ENCODE assay signal across 13 cellular contexts in genomic region chr13:80359459-80360297, GRCh38. TPM values are rescaled to one million over a fixed set of nuclear protein-coding genes. Genes with fewer than 3 reads are reported as not detected.
A peak's percentile ranks its signal among the peaks of the same experiment; 100 is the strongest.
DNase-seq lines count a peak whose midpoint lies in the region; ATAC-seq, FAIRE-seq and TF ChIP-seq lines count a peak whose summit lies in the region.
"Had no signal": no experiment of that assay in that cellular context is flagged by ENCODE, and none has a peak within 500 bp of the region (broad histone marks: within the 10 kb centered on the region; RNA-seq: fewer than 3 reads in every experiment).

No MANE protein-coding gene starts in this region.

- H2AFZ ChIP-seq in H9 (ENCODE audit: low read length), result no peak overlapping the region
- H2AFZ ChIP-seq in H1 (ENCODE audit: low read length), result no peak overlapping the region

- no peak for TF ChIP-seq CTCF in H9 (conservative IDR thresholded peaks at IDR 0.05)
- TF ChIP-seq CTCF in H1 (IDR thresholded peaks at IDR 0.05; ENCODE audit: control extremely low read depth in 1 of 3, insufficient read depth in 1 of 3, low read depth in 1 of 3, low read length in 3 of 3), result no peak
- no peak for TF ChIP-seq CTCF in GM13977 (IDR thresholded peaks at IDR 0.05; ENCODE audit: extremely low read depth, insufficient read depth, missing control alignments)

- H3K23me2 ChIP-seq in H9 (ENCODE audit: insufficient read length, low read depth, low read length, poor library complexity, severe bottlenecking), result peaks cover 2% of the 10 kb centered on the region
- H3K23me2 ChIP-seq in H1 (ENCODE audit: low read depth, low read length), result peaks cover 2% of the 10 kb centered on the region; the same call in 1 of the 2 replicates

- no peak for TF ChIP-seq EP300 in H1 (IDR thresholded peaks at IDR 0.05; ENCODE audit: borderline replicate concordance in 1 of 2, low read depth in 2 of 2, low read length in 2 of 2)

- H3K27me3 Mint-ChIP-seq in H9 (ENCODE audit: low read depth), result no peaks in the 10 kb centered on the region

- DNase-seq in H9 (peak; percentile 80), NCI-H2227 treated with DMSO at 0.1 percent for 48 hours (lab: John Stamatoyannopoulos, UW) (peak; percentile 78), H1 (ENCODE audit: low read depth in 1 of 2, low spot score in 2 of 2) (peak; percentile 71 to 78), myocyte (ENCODE audit: low read depth) (peak; percentile 48), cerebellar cortex (ENCODE audit: low spot score) (no peak), GM13977 (ENCODE audit: low spot score) (no peak)
- DNase-seq: DMS79; NCI-H187; stimulated activated CD4-positive, alpha-beta T cell treated with anti-CD3 and anti-CD28 coated beads, Interleukin-2, amount 100 ng/mL, for 48 hours had no signal

- H2BK120ac ChIP-seq in H9 (ENCODE audit: low read depth, low read length, poor library complexity, severe bottlenecking), result no peak overlapping the region
- peak overlapping the region; percentile 86 for H2BK120ac ChIP-seq in H1 (replicated peaks; ENCODE audit: low read depth, low read length)

- TF ChIP-seq POLR2A in H1 (IDR thresholded peaks at IDR 0.05; ENCODE audit: control extremely low read depth in 1 of 2, low read depth in 2 of 2, low read length in 2 of 2), result no peak

- WGBS in H9 (ENCODE audit: extremely low coverage, insufficient read length, low lambda C conversion rate), result no CpG with 5 or more reads among the region's 10 CpGs
- 4% methylated on average over 10 of the region's 10 CpGs; no CpG with 5 or more reads in 1 of the 2 experiments for WGBS in H1 (ENCODE audit: extremely low coverage in 1 of 2, insufficient coverage in 1 of 2, insufficient read length in 1 of 2, insufficient replicate concordance in 2 of 2, low coverage in 1 of 2, low lambda C conversion rate in 2 of 2, missing lambda C conversion rate in 1 of 2), 2 experiments

- H3K36me3 Mint-ChIP-seq in H9 (ENCODE audit: insufficient read depth in 1 of 3, low read depth in 3 of 3), result peaks cover 0 to 4% (median 4%) of the 10 kb centered on the region in 3 experiments; a peak in 2 of 7 replicates

- H3K14ac ChIP-seq in H9 (ENCODE audit: insufficient read depth, low read length) (no peak overlapping the region), H1 (ENCODE audit: insufficient read length) (no peak overlapping the region)

- in situ Hi-C loops in GM13977 (cut with MboI; ENCODE audit: low pct_unique_long_range_greater_than_20kb, low sequenced_read_pairs, unreplicated experiment), result loop anchor here (25.0 kb wide), 1 partner anchor 672 kb away; no protein-coding TSS in a partner anchor

- H3K18ac ChIP-seq in H9 (ENCODE audit: insufficient read length, low read depth, low read length) (no peak overlapping the region), H1 (ENCODE audit: extremely low read depth, low read length) (peak overlapping the region; percentile 66; the same call in 1 of the 2 replicates)

- no peak overlapping the region for H2BK12ac ChIP-seq in H9 (ENCODE audit: insufficient read length, low read depth, low read length)
- peak overlapping the region; percentile 82 for H2BK12ac ChIP-seq in H1 (ENCODE audit: low read depth, low read length)

- H3K27ac Mint-ChIP-seq in H9, result peak overlapping the region; percentile 78 to 98 (median 95)

- H3K36me3 ChIP-seq in H1 (ENCODE audit: control insufficient read depth in 2 of 4, insufficient read depth in 4 of 4, low read length in 3 of 4), result no peaks in the 10 kb centered on the region

- H2AK5ac ChIP-seq in H9 (ENCODE audit: insufficient read length, low read length) (no peak overlapping the region), H1 (ENCODE audit: low read depth, low read length) (no peak overlapping the region)

- no peak overlapping the region for H3T11ph ChIP-seq in H9 (ENCODE audit: low read length)

- H4K5ac ChIP-seq in H9 (ENCODE audit: insufficient read length, low read depth, low read length) (no peak overlapping the region), H1 (ENCODE audit: insufficient read length, low read depth, low read length) (no peak overlapping the region)

- H2BK5ac ChIP-seq in H9 (ENCODE audit: insufficient read length, low read length) (no peak overlapping the region), H1 (ENCODE audit: low read depth, low read length) (peak overlapping the region; percentile 79; the same call in 1 of the 2 replicates)

- H2BK15ac ChIP-seq in H9 (ENCODE audit: low read depth, low read length) (0 out of 2 replicates have a peak overlapping the region, but pooled peaks have one; percentile 15), H1 (ENCODE audit: low read length) (no peak overlapping the region)

- H3K79me2 ChIP-seq in H9 (ENCODE audit: insufficient read depth, low read length) (no peaks in the 10 kb centered on the region), H1 (ENCODE audit: control insufficient read depth in 1 of 2, insufficient read depth in 2 of 2, low read length in 2 of 2) (no peaks in the 10 kb centered on the region)

- CTCF ChIA-PET in H1 (lab: Charles Lee; ENCODE audit: partially characterized antibody), result interaction anchor here (0.6 to 5.0 kb wide), 7 partner anchors 9 to 680 kb away, joined by 3 to 61 read pairs (median 6); partner anchors contain the start of gene SPRY2

- H3K4me1 ChIP-seq in H9 (ENCODE audit: insufficient read depth, low read length), result peaks cover 5% of the 10 kb centered on the region; the same call in 1 of the 2 replicates
- peaks cover 0 to 9% (median 5%) of the 10 kb centered on the region in 4 experiments; a peak in 5 of 7 replicates for H3K4me1 ChIP-seq in H1 (replicated peaks in 1 of 4; ENCODE audit: control insufficient read depth in 3 of 4, insufficient read depth in 4 of 4, low read length in 3 of 4)

- H3K4me1 Mint-ChIP-seq in H9, result peaks cover 26 to 29% of the 10 kb centered on the region in 2 experiments

- H3K4me2 ChIP-seq in H9 (ENCODE audit: insufficient read depth, insufficient read length, low read length), result peak overlapping the region; percentile 62
- peak overlapping the region; percentile 64 to 66 for H3K4me2 ChIP-seq in H1 (ENCODE audit: insufficient read depth in 1 of 2, low read depth in 2 of 2, low read length in 2 of 2)

- no peak overlapping the region for H3K23ac ChIP-seq in H9 (ENCODE audit: insufficient read length, low read depth, low read length)
- no peak overlapping the region for H3K23ac ChIP-seq in H1 (ENCODE audit: insufficient read length)

- no peak overlapping the region for H3K4ac ChIP-seq in H9 (ENCODE audit: low read depth, low read length)
- peak overlapping the region; percentile 87 for H3K4ac ChIP-seq in H1 (replicated peaks; ENCODE audit: insufficient read length, low read depth, low read length)

- H3K9me3 ChIP-seq in H9 (ENCODE audit: control insufficient read depth, low read depth, low read length) (no peaks in the 10 kb centered on the region), H1 (ENCODE audit: insufficient read depth in 2 of 2, low read depth in 1 of 2, low read length in 1 of 2) (no peaks in the 10 kb centered on the region)

- peak; percentile 98 for FAIRE-seq in H1 (lab: Jason Lieb, UNC)
- FAIRE-seq: urothelium cell line had no signal

- H4K91ac ChIP-seq in H9 (ENCODE audit: insufficient read length, low read depth, low read length) (no peak overlapping the region), H1 (replicated peaks; ENCODE audit: insufficient read length, low read length) (peak overlapping the region; percentile 94)

- POLR2A ChIA-PET in H1 (lab: Charles Lee; ENCODE audit: partially characterized antibody), result interaction anchor here (0.5 to 2.1 kb wide), 8 partner anchors 10 to 878 kb away, joined by 3 to 34 read pairs (median 4); partner anchors contain the start of genes NDFIP2 and SPRY2

- no peak overlapping the region for H3K56ac ChIP-seq in H9 (ENCODE audit: insufficient read length, low read depth, low read length)
- no peak overlapping the region for H3K56ac ChIP-seq in H1 (replicated peaks; ENCODE audit: insufficient read length, low read depth, low read length)

- TF ChIP-seq RAD21 in H1 (IDR thresholded peaks at IDR 0.05 in 1 of 2, conservative IDR thresholded peaks at IDR 0.05 in 1 of 2; ENCODE audit: low read depth in 2 of 2, low read length in 2 of 2), result 0 out of 4 replicates have a peak, but pooled peaks of 1 of the 2 experiments have one; percentile 16

- H2BK20ac ChIP-seq in H9 (ENCODE audit: low read depth, low read length, poor library complexity, severe bottlenecking), result no peak overlapping the region
- H2BK20ac ChIP-seq in H1 (ENCODE audit: low read length), result peak overlapping the region; percentile 92; the same call in 1 of the 2 replicates

- H3K27ac ChIP-seq in H9 (ENCODE audit: insufficient read length, low read depth, low read length) (peak overlapping the region; percentile 41), H1 (ENCODE audit: low read depth, low read length) (no peak overlapping the region)

- H4K20me1 ChIP-seq in H9 (ENCODE audit: control insufficient read depth, insufficient read depth, insufficient read length), result no peaks in the 10 kb centered on the region
- no peaks in the 10 kb centered on the region for H4K20me1 ChIP-seq in H1 (replicated peaks in 1 of 2; ENCODE audit: control insufficient read depth in 1 of 2, insufficient read depth in 2 of 2, low read length in 2 of 2)

- H3K79me1 ChIP-seq in H9 (ENCODE audit: insufficient read depth, low read depth, low read length, poor library complexity, severe bottlenecking) (no peaks in the 10 kb centered on the region), H1 (ENCODE audit: low read depth, low read length) (no peaks in the 10 kb centered on the region)

- H3K9ac ChIP-seq in H9 (ENCODE audit: extremely low read depth, insufficient read length, low read length), result no peak overlapping the region
- H3K9ac ChIP-seq in H1 (replicated peaks in 1 of 4; ENCODE audit: extremely low read depth in 1 of 4, low read depth in 3 of 4, low read length in 3 of 4), result no peak overlapping the region

- no peaks in the 10 kb centered on the region for H3K27me3 ChIP-seq in H9 (ENCODE audit: insufficient read depth, low read length)
- H3K27me3 ChIP-seq in H1 (replicated peaks in 1 of 4; ENCODE audit: control insufficient read depth in 3 of 4, extremely low read depth in 1 of 4, insufficient read depth in 3 of 4, low read length in 3 of 4), result no peaks in the 10 kb centered on the region

- H3K4me3 Mint-ChIP-seq in H9, result peak overlapping the region; percentile 35 to 69

- H3K4me3 ChIP-seq in H1 (ENCODE audit: extremely low read depth in 1 of 4, insufficient read depth in 2 of 4, low read depth in 3 of 4, low read length in 4 of 4), result peak overlapping the region; percentile 15 to 45 (median 20); a peak in 5 of 8 replicates

- H3K9me3 Mint-ChIP-seq in H9, result peaks cover 0 to 7% of the 10 kb centered on the region in 2 experiments; a peak in 1 of 5 replicates

- H4K8ac ChIP-seq in H9 (replicated peaks; ENCODE audit: insufficient read length, low read depth, low read length), result no peak overlapping the region
- no peak overlapping the region for H4K8ac ChIP-seq in H1 (ENCODE audit: extremely low read depth, insufficient read depth, low read length)

- ATAC-seq in GM21515 (IDR thresholded peaks at IDR 0.05; ENCODE audit: unreplicated experiment) (no peak), GM18498 (IDR thresholded peaks at IDR 0.05; ENCODE audit: unreplicated experiment) (no peak)

RNA-seq across cellular contexts. Expression of gene SPRY2, which starts 18.8 kb away (rescaled TPM):
- 55.4 and 56.4 TPM in 2 replicates for total RNA-seq in H9 (2021)
- total RNA-seq in H1 (2021; fragmentation: NEBNext Ultra II Directional; extraction: Animal tissue kit (Norgen Biotek cat#: 25700)), result 36.6 and 37.7 TPM in 2 replicates
- 36.2 and 37.9 TPM in 2 replicates for polyA plus RNA-seq in H1 (2011; rRNA removed)
- 33.4 TPM for polyA plus RNA-seq in H1 (2011; cell fraction: cytosol; rRNA removed)
- 26.4 TPM for polyA plus RNA-seq in H1 (2011; cell fraction: nucleus; rRNA removed)
- polyA plus RNA-seq in H1 (2012, experiment 1 of 2), result 20.8 to 29.9 TPM (median 25.4 TPM) in 4 replicates
- 22.0 TPM for polyA plus RNA-seq in H1 (2012, experiment 2 of 2)
- polyA plus RNA-seq in H1 (2013, experiment 1 of 2), result 27.3 TPM
- polyA plus RNA-seq in H1 (2013, experiment 2 of 2), result 27.5 TPM
- polyA minus RNA-seq in H1 (2011; rRNA and poly(A)+ RNA removed), result 42.7 and 50.5 TPM in 2 replicates
- polyA minus RNA-seq in H1 (2011; cell fraction: cytosol; rRNA and poly(A)+ RNA removed), result 20.3 TPM
- 30.0 TPM for polyA minus RNA-seq in H1 (2011; cell fraction: nucleus; rRNA and poly(A)+ RNA removed)
- 27.2 and 49.8 TPM in 2 replicates for total RNA-seq in myocyte
- 38.6 TPM for polyA plus RNA-seq in myocyte (2012)
- total RNA-seq: T-helper 2 cell treated with Interferon-gamma antibody and Interleukin-4, amounts not matched to agents 100 ng/mL and 5 ng/mL, for 36 hours had no signal

Comparison
In these comparisons a context has a peak if more than half of its experiments do, and no peak if none do; other contexts are left out.
1. DNase-seq: peak in H9 (single experiment), NCI-H2227 treated with DMSO at 0.1 percent for 48 hours (single experiment), H1 (2 of 2) and myocyte (single experiment); none in cerebellar cortex (single experiment) and GM13977 (single experiment).